Comparison of ENCODE assay signal across 8 cellular contexts in genomic region chr22:41746563-41747400, GRCh38. TPM values are rescaled to one million over a fixed set of nuclear protein-coding genes. Genes with fewer than 3 reads are reported as not detected.
DNase-seq lines count a peak whose midpoint lies in the region; ATAC-seq and TF ChIP-seq lines count a peak whose summit lies in the region.

No MANE protein-coding gene starts in this region.

- no peak overlapping the region for H2AFZ ChIP-seq in hepatocyte

- no peak overlapping the region for H3K4me2 ChIP-seq in hepatocyte

- H3K4me3 ChIP-seq in HAP-1: no peak overlapping the region
- H3K4me3 ChIP-seq in astrocyte of the cerebellum (ENCODE audit: low read depth, low read length): no peak overlapping the region
- H3K4me3 ChIP-seq in hepatocyte: no peak overlapping the region
- no peak overlapping the region for H3K4me3 ChIP-seq in gastrocnemius medialis

- H3K9me3 ChIP-seq in HAP-1 (no peaks in the 10 kb centered on the region), T-helper 17 cell (ENCODE audit: control insufficient read depth, low read length, poor library complexity, severe bottlenecking) (no peaks in the 10 kb centered on the region), hepatocyte (ENCODE audit: low read depth) (no peaks in the 10 kb centered on the region), gastrocnemius medialis (no peaks in the 10 kb centered on the region)

- TF ChIP-seq CTCF in astrocyte of the cerebellum (IDR thresholded peaks at IDR 0.05; ENCODE audit: low read depth, low read length, missing control alignments) (peak; percentile 88), hepatocyte (IDR thresholded peaks at IDR 0.05; ENCODE audit: poor library complexity) (peak; percentile 69), gastrocnemius medialis (IDR thresholded peaks at IDR 0.05 in 4 of 5, conservative IDR thresholded peaks at IDR 0.05 in 1 of 5) (peak; percentile 47 to 76 (median 65))

- H3K27ac ChIP-seq in hepatocyte (no peak overlapping the region), gastrocnemius medialis (no peak overlapping the region)

- H3K27ac Mint-ChIP-seq in T-helper 17 cell: no peak overlapping the region

- peak; percentile 91 for ATAC-seq in T-helper 17 cell
- peak; percentile 82 to 97 for ATAC-seq in gastrocnemius medialis
- no peak for ATAC-seq in GM18519 (IDR thresholded peaks at IDR 0.05; ENCODE audit: low FRiP score, unreplicated experiment)

- H3K4me1 ChIP-seq in HAP-1: no peaks in the 10 kb centered on the region
- H3K4me1 ChIP-seq in hepatocyte (ENCODE audit: insufficient read depth): no peaks in the 10 kb centered on the region
- H3K4me1 ChIP-seq in gastrocnemius medialis: no peaks in the 10 kb centered on the region

- 6% methylated on average over 3 of the region's 3 CpGs for WGBS in hepatocyte (ENCODE audit: low lambda C conversion rate, missing lambda C conversion rate)

- no peaks in the 10 kb centered on the region for H4K20me1 ChIP-seq in hepatocyte (ENCODE audit: insufficient read depth, poor library complexity, severe bottlenecking)

- H3K36me3 Mint-ChIP-seq in T-helper 17 cell (ENCODE audit: low read depth): peaks cover 8% of the 10 kb centered on the region

- no peak for TF ChIP-seq POLR2A in gastrocnemius medialis (IDR thresholded peaks at IDR 0.05)

- intact Hi-C loops in gastrocnemius medialis (cut with DNase I; ENCODE audit: low total_unique reads): loop anchor here (1.0 to 5.0 kb wide), 2 partner anchors 56 to 195 kb away; partner anchors contain the start of gene CCDC134

- H3K9me2 ChIP-seq in hepatocyte (replicated peaks; ENCODE audit: insufficient read depth): no peaks in the 10 kb centered on the region

- no peaks in the 10 kb centered on the region for H3K79me2 ChIP-seq in hepatocyte

- H3K27me3 ChIP-seq in HAP-1 (ENCODE audit: low read depth) (peaks cover 25% of the 10 kb centered on the region), hepatocyte (no peaks in the 10 kb centered on the region), gastrocnemius medialis (no peaks in the 10 kb centered on the region)

- no peak overlapping the region for H3K4me3 Mint-ChIP-seq in T-helper 17 cell

- H3K36me3 ChIP-seq in HAP-1 (replicated peaks) (no peaks in the 10 kb centered on the region), hepatocyte (replicated peaks; ENCODE audit: insufficient read depth, low read depth) (no peaks in the 10 kb centered on the region), gastrocnemius medialis (no peaks in the 10 kb centered on the region)

- in situ Hi-C loops in HAP-1 (cut with MboI; ENCODE audit: low sequenced_read_pairs): no loop called here
- in situ Hi-C loops in astrocyte of the cerebellum (cut with HindIII; ENCODE audit: low sequenced_read_pairs): no loop called here
- in situ Hi-C loops in gastrocnemius medialis (cut with MboI; ENCODE audit: low sequenced_read_pairs in 4 of 4): no loop called here

- DNase-seq in GM03348 (ENCODE audit: low spot score): peak; percentile 89
- DNase-seq in HAP-1 (ENCODE audit: low spot score in 2 of 2): peak; percentile 68 to 82
- peak; percentile 50 for DNase-seq in NCI-H1092 treated with DMSO at 0.1 percent for 48 hours (lab: John Stamatoyannopoulos, UW)
- DNase-seq in T-helper 17 cell: peak; percentile 19 to 44 (median 23)
- DNase-seq in astrocyte of the cerebellum (ENCODE audit: low read depth): peak; percentile 80
- DNase-seq in hepatocyte (ENCODE audit: low spot score): peak; percentile 90
- peak; percentile 49 to 67 for DNase-seq in gastrocnemius medialis

- H3K27me3 Mint-ChIP-seq in T-helper 17 cell: peaks cover 20% of the 10 kb centered on the region

- H3K4me1 Mint-ChIP-seq in T-helper 17 cell: peaks cover 8% of the 10 kb centered on the region

RNA-seq across cellular contexts. Expression of gene MEI1, which starts 47.5 kb away (rescaled TPM):
- total RNA-seq in T-helper 17 cell: 10 to 100 TPM; 53.8 to 60.9 TPM
- not detected in 2 replicates for total RNA-seq in hepatocyte
- 0.18 and 2.4 TPM in 2 replicates for polyA plus RNA-seq in hepatocyte
- total RNA-seq in gastrocnemius medialis: under 1 TPM in 1 of 4 donors, not detected in 3; 0.29 TPM

RNA-seq across cellular contexts. Expression of gene CCDC134, which starts 53.7 kb away (rescaled TPM):
- total RNA-seq in T-helper 17 cell: 10 to 100 TPM; 13.7 to 14.2 TPM
- total RNA-seq in hepatocyte: 7.2 and 9.2 TPM in 2 replicates
- polyA plus RNA-seq in hepatocyte: 4.1 and 7.4 TPM in 2 replicates
- 1 to 10 TPM; 3.3 to 7.7 (median 6.0) TPM for total RNA-seq in gastrocnemius medialis

RNA-seq across cellular contexts. Expression of gene SNU13, which starts 58.1 kb away (rescaled TPM):
- 100 to 1,000 TPM; 120 to 148 TPM for total RNA-seq in T-helper 17 cell
- 119 and 144 TPM in 2 replicates for total RNA-seq in hepatocyte
- polyA plus RNA-seq in hepatocyte: 240 and 245 TPM in 2 replicates
- 100 to 1,000 TPM; 177 to 202 (median 185) TPM for total RNA-seq in gastrocnemius medialis

Comparison
In these comparisons a context has a peak if more than half of its experiments do, and no peak if none do; other contexts are left out.
1. DNase-seq: peak in every context shown above with its lines; median percentile 90 in hepatocyte; 89 in GM03348; 80 in astrocyte of the cerebellum; 75 in HAP-1; 58 in gastrocnemius medialis; 50 in NCI-H1092 treated with DMSO at 0.1 percent for 48 hours; 23 in T-helper 17 cell.
2. RNA of gene MEI1, which starts 47.5 kb away (total RNA-seq): 53.8 to 60.9 TPM in T-helper 17 cell; 0.29 TPM in gastrocnemius medialis and not detected in hepatocyte; every median in the first group is over 10 times any median in the second.
3. Peak in every context shown above with its lines, with median percentiles within 50 percentile points of each other: CTCF ChIP-seq.